ENCODE assay signal across 8 cellular contexts in the genomic region with DNA sequence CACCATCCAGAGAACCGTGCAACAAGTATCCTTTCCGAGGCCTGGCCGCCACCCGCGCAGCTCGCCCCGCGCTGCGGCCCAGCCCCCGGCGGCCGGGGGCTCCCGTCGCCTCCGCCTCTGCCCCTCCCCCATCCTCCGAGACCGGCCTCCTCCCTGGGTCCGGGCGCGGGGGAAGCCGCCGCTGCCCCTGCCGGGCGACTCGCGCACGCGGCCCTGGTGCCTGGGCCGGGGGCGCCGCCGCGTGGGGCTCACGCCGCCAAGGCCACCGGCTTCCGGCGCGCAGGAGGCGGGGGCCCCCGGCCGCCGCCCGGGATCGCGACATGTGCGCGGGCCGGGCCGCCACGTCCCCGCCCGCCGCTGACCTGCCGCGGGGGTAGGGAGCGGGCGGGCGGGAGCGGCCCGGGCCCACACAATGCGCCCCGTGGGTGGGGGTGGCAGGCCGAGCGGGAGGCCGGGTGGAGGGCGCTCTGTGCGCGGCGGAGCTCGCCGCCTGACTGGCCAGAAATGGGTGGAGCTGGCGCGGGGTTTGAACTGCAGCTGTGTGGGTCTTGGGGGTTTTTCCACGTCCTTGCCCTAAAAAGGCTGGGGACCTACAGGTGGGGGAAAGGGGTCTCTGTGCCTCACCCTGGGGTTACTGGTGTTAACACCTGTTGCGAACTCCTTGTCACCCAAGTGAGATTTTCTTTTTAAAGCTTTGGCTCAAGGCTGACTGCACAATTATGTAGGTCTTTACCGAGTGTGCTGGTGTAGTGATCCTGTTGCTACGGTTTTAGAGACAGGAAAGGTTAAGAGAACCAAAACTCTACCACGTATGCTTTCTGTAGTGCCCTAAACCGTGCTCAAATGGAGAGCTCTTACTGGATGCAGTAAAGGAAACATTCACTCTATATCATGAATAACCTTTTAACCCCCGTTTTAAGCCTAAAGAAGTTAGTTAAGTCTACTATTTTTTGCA. TPM values are rescaled to one million over a fixed set of nuclear protein-coding genes. Genes with fewer than 3 reads are reported as not detected.
DNase-seq lines count a peak whose midpoint lies in the region; ATAC-seq, FAIRE-seq and TF ChIP-seq lines count a peak whose summit lies in the region.

No MANE protein-coding gene starts in this region.

- peak overlapping the region; percentile 95 for H3K4me3 ChIP-seq in bronchial epithelial cell (ENCODE audit: low read depth, low read length)

- no peak for FAIRE-seq in bronchial epithelial cell (lab: Jason Lieb, UNC)

- peak; percentile 48 for DNase-seq in EH (ENCODE audit: low read depth)
- peak in 46 of 76 experiments; percentile 1 to 61 (median 27) for DNase-seq in HUDEP-2 (lab: John Stamatoyannopoulos, UW; ENCODE audit: unreplicated experiment in 76 of 76)
- DNase-seq in bronchial epithelial cell (ENCODE audit: low read depth) = peak; percentile 29
- DNase-seq in kidney glomerular epithelial cell (lab: John Stamatoyannopoulos, UW) = peak; percentile 35
- DNase-seq in stimulated activated CD4-positive, alpha-beta T cell treated with anti-CD3 and anti-CD28 coated beads, Interleukin-15, amount 100 ng/mL, for 48 hours (ENCODE audit: low read depth in 2 of 2) = peak; percentile 13 to 23
- DNase-seq in NCI-H2107 (lab: John Stamatoyannopoulos, UW) = no peak

- TF ChIP-seq CTCF in VCaP (conservative IDR thresholded peaks at IDR 0.05) (no peak), bronchial epithelial cell (IDR thresholded peaks at IDR 0.05; ENCODE audit: insufficient read depth, low read length, severe bottlenecking) (no peak)

- no peaks in the 10 kb centered on the region for H3K27me3 ChIP-seq in bronchial epithelial cell (ENCODE audit: control insufficient read depth, insufficient read depth, low read length)

- peaks cover 2% of the 10 kb centered on the region for H3K36me3 ChIP-seq in bronchial epithelial cell (ENCODE audit: control insufficient read depth, insufficient read depth, low read length)

- peak; percentile 43 for ATAC-seq in GM21360 (IDR thresholded peaks at IDR 0.05; ENCODE audit: unreplicated experiment)

- H3K27ac ChIP-seq in VCaP = peak overlapping the region; percentile 88

RNA-seq across cellular contexts. Expression of a gene that starts 32.3 kb away (rescaled TPM):
- 265 and 329 TPM in 2 replicates for total RNA-seq in bronchial epithelial cell
